In the genomic region with DNA sequence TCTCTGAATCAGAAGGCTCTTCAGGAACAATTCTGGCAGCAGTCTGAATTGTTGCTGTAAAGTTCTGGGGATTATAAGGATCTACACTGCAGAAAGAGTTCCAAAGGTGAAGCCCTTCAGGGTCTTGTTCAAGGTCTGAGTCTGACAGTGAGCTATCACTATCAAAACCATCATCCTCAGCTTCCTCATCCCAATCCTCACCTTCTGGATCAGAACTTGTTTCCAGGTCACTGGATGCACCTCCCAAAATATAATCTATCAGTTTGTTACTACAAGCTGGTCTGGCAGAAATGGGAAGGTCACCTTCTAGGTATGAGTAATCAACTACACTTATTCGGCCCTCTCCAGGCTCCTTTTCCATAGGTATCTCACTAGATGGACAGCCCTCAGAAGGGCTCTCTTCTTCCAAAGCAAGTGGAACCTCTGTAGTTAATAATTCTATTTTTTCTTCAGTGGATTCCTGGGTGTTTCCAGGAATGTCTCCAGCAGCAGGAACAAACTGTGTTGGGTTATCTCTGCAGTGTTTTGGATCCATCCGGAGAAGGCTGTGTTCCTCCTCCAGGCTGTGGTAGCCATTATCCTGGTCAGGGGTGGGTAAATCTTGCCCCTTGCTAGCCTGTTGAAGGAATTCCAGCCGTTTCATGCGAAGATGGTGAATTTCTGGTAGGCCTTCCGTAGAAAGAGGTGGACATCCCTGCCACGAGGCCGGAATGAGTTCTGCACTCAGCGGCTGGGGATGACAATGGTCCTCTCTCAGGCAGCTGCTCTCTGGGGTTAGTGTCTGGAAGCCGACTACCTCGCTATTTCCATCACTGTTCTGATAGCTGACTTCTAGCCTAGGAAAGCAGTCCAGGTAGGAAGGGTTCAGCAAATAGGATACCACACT, we compare ENCODE assay signal across 8 cellular contexts. TPM values are rescaled to one million over a fixed set of nuclear protein-coding genes. Genes with fewer than 3 reads are reported as not detected.
DNase-seq lines count a peak whose midpoint lies in the region; ATAC-seq and TF ChIP-seq lines count a peak whose summit lies in the region.

No MANE protein-coding gene starts in this region.

- no peak overlapping the region for H4K91ac ChIP-seq in neuronal stem cell (ENCODE audit: low read depth, low read length, poor library complexity)

- H3K79me1 ChIP-seq in neuronal stem cell (ENCODE audit: low read depth, low read length), result no peaks in the 10 kb centered on the region

- no peak overlapping the region for H2BK12ac ChIP-seq in neuronal stem cell (ENCODE audit: low read length)

- peaks cover 54% of the 10 kb centered on the region for H4K20me1 ChIP-seq in OCI-LY3 (ENCODE audit: insufficient read depth, low read length)

- no peak overlapping the region for H3K18ac ChIP-seq in neuronal stem cell (ENCODE audit: low read length)

- H3K27ac ChIP-seq in OCI-LY3 (ENCODE audit: low read length), result peak overlapping the region; percentile 85
- H3K27ac ChIP-seq in neuronal stem cell (replicated peaks; ENCODE audit: low read length), result no peak overlapping the region

- DNase-seq in COLO668 (lab: John Stamatoyannopoulos, UW; ENCODE audit: unreplicated experiment), result peak; percentile 32
- no peak for DNase-seq in neuronal stem cell (ENCODE audit: low spot score)
- DNase-seq in GM19238 (ENCODE audit: insufficient read length, low spot score), result no peak
- DNase-seq in ureter (ENCODE audit: low spot score), result no peak
- no peak for DNase-seq in NCI-H82 treated with DMSO at 0.1 percent for 48 hours (lab: John Stamatoyannopoulos, UW; ENCODE audit: unreplicated experiment)

- peaks cover 68% of the 10 kb centered on the region for H3K79me2 ChIP-seq in OCI-LY3 (ENCODE audit: low read length)

- WGBS in neuronal stem cell (ENCODE audit: extremely low coverage in 2 of 2, insufficient read length in 2 of 2, insufficient replicate concordance in 1 of 2), 2 donors, result no CpG with 5 or more reads among the region's 10 CpGs

- no peak overlapping the region for H2AK5ac ChIP-seq in neuronal stem cell (ENCODE audit: low read depth, low read length)

- H3K4ac ChIP-seq in neuronal stem cell (ENCODE audit: low read length), result no peak overlapping the region

- H3K4me1 ChIP-seq in OCI-LY3 (ENCODE audit: low read length) (peaks cover 16% of the 10 kb centered on the region), endocrine pancreas (ENCODE audit: control insufficient read depth, insufficient read depth, low read length) (peaks cover 19% of the 10 kb centered on the region), neuronal stem cell (ENCODE audit: control insufficient read depth in 2 of 2, insufficient read depth in 1 of 2, low read depth in 1 of 2, low read length in 2 of 2) (no peaks in the 10 kb centered on the region)

- H3K23ac ChIP-seq in neuronal stem cell (ENCODE audit: low read depth, low read length, poor library complexity), result no peak overlapping the region

- H2BK120ac ChIP-seq in neuronal stem cell (ENCODE audit: low read depth, low read length), result no peak overlapping the region

- H3K4me3 ChIP-seq in OCI-LY3 (ENCODE audit: low read length) (peak overlapping the region; percentile 81), endocrine pancreas (ENCODE audit: control insufficient read depth, insufficient read depth, low read length) (peak overlapping the region; percentile 100), neuronal stem cell (ENCODE audit: low read length in 2 of 2) (peak overlapping the region; percentile 91 to 98)

- no peak overlapping the region for H4K8ac ChIP-seq in neuronal stem cell (ENCODE audit: low read depth, low read length)

- ATAC-seq in GM21367 (IDR thresholded peaks at IDR 0.05; ENCODE audit: unreplicated experiment), result no peak

- H3K36me3 ChIP-seq in OCI-LY3 (replicated peaks; ENCODE audit: low read depth, low read length), result peaks cover 49% of the 10 kb centered on the region
- no peaks in the 10 kb centered on the region for H3K36me3 ChIP-seq in endocrine pancreas (ENCODE audit: control insufficient read depth, insufficient read depth, low read length)
- peaks cover 3 to 54% of the 10 kb centered on the region in 2 donors for H3K36me3 ChIP-seq in neuronal stem cell (replicated peaks in 1 of 2; ENCODE audit: control insufficient read depth in 2 of 2, insufficient read depth in 2 of 2, low read length in 2 of 2)

- peak overlapping the region; percentile 25 for H2BK5ac ChIP-seq in neuronal stem cell (ENCODE audit: low read length)

- no peak overlapping the region for H2BK15ac ChIP-seq in neuronal stem cell (ENCODE audit: low read length)

- H3K4me2 ChIP-seq in OCI-LY3 (ENCODE audit: low read length) (peak overlapping the region; percentile 86), neuronal stem cell (ENCODE audit: insufficient read depth, low read length, poor library complexity, severe bottlenecking) (peak overlapping the region; percentile 78)

- no peaks in the 10 kb centered on the region for H3K9me3 ChIP-seq in OCI-LY3 (ENCODE audit: insufficient read depth, low read length)
- H3K9me3 ChIP-seq in endocrine pancreas (ENCODE audit: control insufficient read depth, low read length), result no peaks in the 10 kb centered on the region
- H3K9me3 ChIP-seq in neuronal stem cell (replicated peaks in 1 of 2; ENCODE audit: control insufficient read depth in 2 of 2, insufficient read depth in 1 of 2, low read depth in 1 of 2, low read length in 2 of 2), result no peaks in the 10 kb centered on the region

- no peaks in the 10 kb centered on the region for H3K27me3 ChIP-seq in OCI-LY3 (ENCODE audit: low read depth, low read length)
- H3K27me3 ChIP-seq in endocrine pancreas (ENCODE audit: control insufficient read depth, insufficient read depth, low read length), result no peaks in the 10 kb centered on the region
- no peaks in the 10 kb centered on the region for H3K27me3 ChIP-seq in neuronal stem cell (ENCODE audit: control insufficient read depth in 3 of 3, insufficient read depth in 3 of 3, low read depth in 1 of 3, low read length in 3 of 3)

- H3K9ac ChIP-seq in OCI-LY3 (ENCODE audit: low read length), result peak overlapping the region; percentile 90
- H3K9ac ChIP-seq in endocrine pancreas (ENCODE audit: control insufficient read depth, insufficient read depth, low read length), result peak overlapping the region; percentile 88
- H3K9ac ChIP-seq in neuronal stem cell (ENCODE audit: low read depth, low read length, poor library complexity), result peak overlapping the region; percentile 97

- no peak for TF ChIP-seq CTCF in OCI-LY3 (IDR thresholded peaks at IDR 0.05; ENCODE audit: low read depth, low read length)

- H3K14ac ChIP-seq in neuronal stem cell (ENCODE audit: low read length), result no peak overlapping the region

- no peak overlapping the region for H2AFZ ChIP-seq in OCI-LY3 (ENCODE audit: low read depth, low read length)
- H2AFZ ChIP-seq in neuronal stem cell (ENCODE audit: low read length), result no peak overlapping the region

RNA-seq across cellular contexts. Expression of gene PPP1R15B, which starts 1.5 kb away (rescaled TPM):
- polyA plus RNA-seq in neuronal stem cell (2013, experiment 1 of 2), result 18.4 TPM
- 19.2 TPM for polyA plus RNA-seq in neuronal stem cell (2013, experiment 2 of 2)
- 59.0 TPM for total RNA-seq in ureter

RNA-seq across cellular contexts. Expression of gene PLEKHA6, which starts 50.4 kb away (rescaled TPM):
- 0.49 TPM for polyA plus RNA-seq in neuronal stem cell (2013, experiment 1 of 2)
- 0.48 TPM for polyA plus RNA-seq in neuronal stem cell (2013, experiment 2 of 2)
- 61.5 TPM for total RNA-seq in ureter
